1 cellular context compared by ENCODE assay signal in the genomic region with DNA sequence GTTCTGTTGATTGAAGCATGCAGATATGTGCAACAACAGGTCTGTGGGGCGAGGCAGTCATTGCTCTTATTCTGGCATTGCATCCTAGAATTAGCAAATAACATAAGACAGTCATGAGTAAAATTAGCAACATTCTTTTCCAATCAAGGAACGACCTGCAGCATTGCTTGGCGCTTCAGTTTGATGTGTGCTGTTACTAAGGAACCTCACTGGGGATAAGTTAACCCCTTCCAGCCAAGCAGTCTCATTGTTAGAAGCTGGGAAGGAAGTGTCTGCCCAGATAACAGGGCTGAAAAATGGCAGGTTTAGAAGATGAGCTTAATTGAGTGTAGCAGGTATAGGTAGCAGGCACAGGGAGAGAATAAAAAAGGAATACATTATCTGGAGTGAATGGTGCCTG.
TF ChIP-seq lines count a peak whose summit lies in the region.

No MANE protein-coding gene starts in this region.

TF ChIP-seq in neural cell, 6 proteins besides CTCF, POLR2A, EP300 and RAD21 (continued from another document):
- TF ChIP-seq, protein P1, sequence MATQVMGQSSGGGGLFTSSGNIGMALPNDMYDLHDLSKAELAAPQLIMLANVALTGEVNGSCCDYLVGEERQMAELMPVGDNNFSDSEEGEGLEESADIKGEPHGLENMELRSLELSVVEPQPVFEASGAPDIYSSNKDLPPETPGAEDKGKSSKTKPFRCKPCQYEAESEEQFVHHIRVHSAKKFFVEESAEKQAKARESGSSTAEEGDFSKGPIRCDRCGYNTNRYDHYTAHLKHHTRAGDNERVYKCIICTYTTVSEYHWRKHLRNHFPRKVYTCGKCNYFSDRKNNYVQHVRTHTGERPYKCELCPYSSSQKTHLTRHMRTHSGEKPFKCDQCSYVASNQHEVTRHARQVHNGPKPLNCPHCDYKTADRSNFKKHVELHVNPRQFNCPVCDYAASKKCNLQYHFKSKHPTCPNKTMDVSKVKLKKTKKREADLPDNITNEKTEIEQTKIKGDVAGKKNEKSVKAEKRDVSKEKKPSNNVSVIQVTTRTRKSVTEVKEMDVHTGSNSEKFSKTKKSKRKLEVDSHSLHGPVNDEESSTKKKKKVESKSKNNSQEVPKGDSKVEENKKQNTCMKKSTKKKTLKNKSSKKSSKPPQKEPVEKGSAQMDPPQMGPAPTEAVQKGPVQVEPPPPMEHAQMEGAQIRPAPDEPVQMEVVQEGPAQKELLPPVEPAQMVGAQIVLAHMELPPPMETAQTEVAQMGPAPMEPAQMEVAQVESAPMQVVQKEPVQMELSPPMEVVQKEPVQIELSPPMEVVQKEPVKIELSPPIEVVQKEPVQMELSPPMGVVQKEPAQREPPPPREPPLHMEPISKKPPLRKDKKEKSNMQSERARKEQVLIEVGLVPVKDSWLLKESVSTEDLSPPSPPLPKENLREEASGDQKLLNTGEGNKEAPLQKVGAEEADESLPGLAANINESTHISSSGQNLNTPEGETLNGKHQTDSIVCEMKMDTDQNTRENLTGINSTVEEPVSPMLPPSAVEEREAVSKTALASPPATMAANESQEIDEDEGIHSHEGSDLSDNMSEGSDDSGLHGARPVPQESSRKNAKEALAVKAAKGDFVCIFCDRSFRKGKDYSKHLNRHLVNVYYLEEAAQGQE (IDR thresholded peaks at IDR 0.05; ENCODE audit: borderline replicate concordance) = no peak
- TF ChIP-seq SMC3 (conservative IDR thresholded peaks at IDR 0.05; ENCODE audit: poor library complexity) = no peak
